Comparison of ENCODE assay signal across 19 cellular contexts in the genomic region with DNA sequence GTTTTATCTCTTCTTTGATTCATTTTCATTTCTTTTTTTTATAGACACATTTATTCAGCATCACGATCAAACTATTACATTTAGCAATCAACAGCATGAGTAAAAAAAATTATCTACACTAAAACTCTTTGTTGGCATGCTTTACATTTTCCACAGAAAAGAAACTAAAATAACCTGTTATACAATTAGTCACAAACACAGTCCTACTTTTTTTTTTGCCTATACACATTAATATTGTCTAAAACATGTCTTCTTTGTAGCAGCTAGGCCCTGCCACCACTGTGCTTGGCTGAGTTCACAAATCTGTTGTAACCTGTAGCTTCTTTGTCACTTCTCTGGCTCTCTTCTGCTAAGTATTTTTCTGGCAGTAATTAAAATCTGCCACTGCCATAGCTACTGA.
DNase-seq lines count a peak whose midpoint lies in the region; ATAC-seq, FAIRE-seq and TF ChIP-seq lines count a peak whose summit lies in the region.
"Had no signal": no experiment of that assay in that cellular context is flagged by ENCODE, and none has a peak within 500 bp of the region (broad histone marks: within the 10 kb centered on the region; RNA-seq: fewer than 3 reads in every experiment).

No MANE protein-coding gene starts in this region.

- H3K23ac ChIP-seq in H1 (ENCODE audit: insufficient read length) = peak overlapping the region; percentile 83

- no peak overlapping the region for H4K91ac ChIP-seq in H1 (replicated peaks; ENCODE audit: insufficient read length, low read length)

- ATAC-seq in natural killer cell = no peak
- no peak for ATAC-seq in natural killer cell treated with Interleukin-12 subunit alpha and Interleukin-12 subunit beta and Interleukin-15 and Interleukin-18, amount 100 ng/mL, for 72 hours
- ATAC-seq in naive thymus-derived CD4-positive, alpha-beta T cell = no peak

- CTCF ChIA-PET in H1 (lab: Charles Lee; ENCODE audit: partially characterized antibody) = interaction anchor here (1.0 to 1.8 kb wide), 4 partner anchors 10 to 123 kb away, joined by 3 to 9 read pairs (median 3); no protein-coding TSS in a partner anchor
- CTCF ChIA-PET in naive thymus-derived CD4-positive, alpha-beta T cell (lab: Charles Lee) = interaction anchor here (3.0 kb wide), 1 partner anchor 100 kb away, joined by 9 read pairs; no protein-coding TSS in a partner anchor
- CTCF ChIA-PET in A673 (lab: Charles Lee) = no interaction called here

- no peak for TF ChIP-seq RAD21 in H1 (IDR thresholded peaks at IDR 0.05 in 1 of 2, conservative IDR thresholded peaks at IDR 0.05 in 1 of 2; ENCODE audit: low read depth in 2 of 2, low read length in 2 of 2)

- BruUV-seq in A673 (replicated peaks; lab: Mats Ljungman, UMichigan) = no TSS peak

- no peak overlapping the region for H2BK20ac ChIP-seq in H1 (ENCODE audit: low read length)

- peaks cover 76 to 81% of the 10 kb centered on the region in 2 donors for H3K4me1 Mint-ChIP-seq in natural killer cell
- H3K4me1 Mint-ChIP-seq in natural killer cell treated with Interleukin-12 subunit alpha and Interleukin-12 subunit beta and Interleukin-15 and Interleukin-18, amount 100 ng/mL, for 72 hours (ENCODE audit: low read depth in 2 of 2) = peaks cover 52 to 69% of the 10 kb centered on the region in 2 donors
- peaks cover 35 to 89% (median 81%) of the 10 kb centered on the region in 7 donors for H3K4me1 Mint-ChIP-seq in naive thymus-derived CD4-positive, alpha-beta T cell
- H3K4me1 Mint-ChIP-seq: H9 had no signal

- TF ChIP-seq POLR2A in H1 (IDR thresholded peaks at IDR 0.05; ENCODE audit: control extremely low read depth in 1 of 2, low read depth in 2 of 2, low read length in 2 of 2) (no peak), adrenal gland (IDR thresholded peaks at IDR 0.05) (no peak)

- peak; percentile 1 for TF ChIP-seq CTCF in natural killer cell (IDR thresholded peaks at IDR 0.05)
- no peak for TF ChIP-seq CTCF in H1 (IDR thresholded peaks at IDR 0.05; ENCODE audit: control extremely low read depth in 1 of 3, insufficient read depth in 1 of 3, low read depth in 1 of 3, low read length in 3 of 3)
- TF ChIP-seq CTCF in adrenal gland (IDR thresholded peaks at IDR 0.05) = no peak
- no peak for TF ChIP-seq CTCF in A673 (conservative IDR thresholded peaks at IDR 0.05; ENCODE audit: low read depth, low read length)

- POLR2A ChIA-PET in H1 (lab: Charles Lee; ENCODE audit: partially characterized antibody) = no interaction called here
- POLR2A ChIA-PET in naive thymus-derived CD4-positive, alpha-beta T cell (lab: Charles Lee) = interaction anchor here (1.6 kb wide), 1 partner anchor 117 kb away, joined by 3 read pairs; a partner anchor contains a TSS
- POLR2A ChIA-PET in A673 (lab: Charles Lee; ENCODE audit: low non-redundant PET) = no interaction called here

- H3K14ac ChIP-seq in H1 (ENCODE audit: insufficient read length) = no peak overlapping the region

- no peaks in the 10 kb centered on the region for H3K9me3 Mint-ChIP-seq in natural killer cell
- H3K9me3 Mint-ChIP-seq in natural killer cell treated with Interleukin-12 subunit alpha and Interleukin-12 subunit beta and Interleukin-15 and Interleukin-18, amount 100 ng/mL, for 72 hours = no peaks in the 10 kb centered on the region
- H3K9me3 Mint-ChIP-seq in naive thymus-derived CD4-positive, alpha-beta T cell = no peaks in the 10 kb centered on the region
- H3K9me3 Mint-ChIP-seq: CD4-positive, CD25-positive, alpha-beta regulatory T cell; H9; HFFc6 had no signal

- H3K79me1 ChIP-seq in H1 (ENCODE audit: low read depth, low read length) = no peaks in the 10 kb centered on the region

- H2BK12ac ChIP-seq in H1 (ENCODE audit: low read depth, low read length) = no peak overlapping the region

- intact Hi-C loops in natural killer cell (cut with micrococcal nuclease) (no loop called here), adrenal gland (cut with DNase I) (no loop called here), A673 (cut with micrococcal nuclease; ENCODE audit: unreplicated experiment) (no loop called here)
- intact Hi-C loops in naive thymus-derived CD4-positive, alpha-beta T cell (cut with micrococcal nuclease) = no loop called here

- H2AFZ ChIP-seq in H1 (ENCODE audit: low read length) = no peak overlapping the region

- H2BK5ac ChIP-seq in H1 (ENCODE audit: low read depth, low read length) = no peak overlapping the region

- no peak overlapping the region for H3K4ac ChIP-seq in H1 (replicated peaks; ENCODE audit: insufficient read length, low read depth, low read length)

- H3K27me3 Mint-ChIP-seq in natural killer cell (ENCODE audit: low read depth in 2 of 2) = no peaks in the 10 kb centered on the region
- H3K27me3 Mint-ChIP-seq in natural killer cell treated with Interleukin-12 subunit alpha and Interleukin-12 subunit beta and Interleukin-15 and Interleukin-18, amount 100 ng/mL, for 72 hours = no peaks in the 10 kb centered on the region
- H3K27me3 Mint-ChIP-seq in naive thymus-derived CD4-positive, alpha-beta T cell = no peaks in the 10 kb centered on the region
- H3K27me3 Mint-ChIP-seq: CD4-positive, CD25-positive, alpha-beta regulatory T cell had no signal

- H3K27ac ChIP-seq in H1 (ENCODE audit: low read depth, low read length) (no peak overlapping the region), adrenal gland (no peak overlapping the region), A673 (ENCODE audit: low read depth, low read length, poor library complexity, severe bottlenecking) (no peak overlapping the region)
- no peak overlapping the region for H3K27ac ChIP-seq in naive thymus-derived CD4-positive, alpha-beta T cell (ENCODE audit: low read depth, low read length)
- H3K27ac ChIP-seq: SJSA1 had no signal

- FAIRE-seq in H1 (lab: Jason Lieb, UNC) = no peak
- FAIRE-seq: GM12878, RCC 7860 had no signal

- H3K27me3 ChIP-seq in H1 (replicated peaks in 1 of 4; ENCODE audit: control insufficient read depth in 3 of 4, extremely low read depth in 1 of 4, insufficient read depth in 3 of 4, low read length in 3 of 4) (no peaks in the 10 kb centered on the region), adrenal gland (no peaks in the 10 kb centered on the region), A673 (replicated peaks; ENCODE audit: insufficient read depth, low read depth, low read length, poor library complexity) (no peaks in the 10 kb centered on the region)
- H3K27me3 ChIP-seq in naive thymus-derived CD4-positive, alpha-beta T cell (ENCODE audit: control insufficient read depth in 2 of 2, insufficient read depth in 2 of 2, low read length in 2 of 2) = no peaks in the 10 kb centered on the region
- H3K27me3 ChIP-seq: SJSA1 had no signal

- no peaks in the 10 kb centered on the region for H3K9me3 ChIP-seq in H1 (ENCODE audit: insufficient read depth in 2 of 2, low read depth in 1 of 2, low read length in 1 of 2)
- H3K9me3 ChIP-seq in naive thymus-derived CD4-positive, alpha-beta T cell (ENCODE audit: control insufficient read depth in 2 of 3, low read length in 3 of 3) = no peaks in the 10 kb centered on the region
- no peaks in the 10 kb centered on the region for H3K9me3 ChIP-seq in adrenal gland (replicated peaks in 1 of 3)
- no peaks in the 10 kb centered on the region for H3K9me3 ChIP-seq in A673 (ENCODE audit: low read depth, low read length, poor library complexity, severe bottlenecking)
- H3K9me3 ChIP-seq: SJSA1 had no signal

- no peak overlapping the region for H3K9ac ChIP-seq in H1 (replicated peaks in 1 of 4; ENCODE audit: extremely low read depth in 1 of 4, low read depth in 3 of 4, low read length in 3 of 4)

- H4K20me1 ChIP-seq in H1 (replicated peaks in 1 of 2; ENCODE audit: control insufficient read depth in 1 of 2, insufficient read depth in 2 of 2, low read length in 2 of 2) = no peaks in the 10 kb centered on the region

- H4K5ac ChIP-seq in H1 (ENCODE audit: insufficient read length, low read depth, low read length) = no peak overlapping the region

- H3K4me3 ChIP-seq in H1 (ENCODE audit: extremely low read depth in 1 of 4, insufficient read depth in 2 of 4, low read depth in 3 of 4, low read length in 4 of 4) (no peak overlapping the region), adrenal gland (no peak overlapping the region), A673 (ENCODE audit: low read depth, low read length, poor library complexity, severe bottlenecking) (no peak overlapping the region)
- no peak overlapping the region for H3K4me3 ChIP-seq in naive thymus-derived CD4-positive, alpha-beta T cell (ENCODE audit: low read length)
- H3K4me3 ChIP-seq: GM12878, SJSA1 had no signal

- H3K36me3 Mint-ChIP-seq in natural killer cell = peaks cover 5% of the 10 kb centered on the region
- peaks cover 8% of the 10 kb centered on the region for H3K36me3 Mint-ChIP-seq in natural killer cell treated with Interleukin-12 subunit alpha and Interleukin-12 subunit beta and Interleukin-15 and Interleukin-18, amount 100 ng/mL, for 72 hours
- H3K36me3 Mint-ChIP-seq in naive thymus-derived CD4-positive, alpha-beta T cell = peaks cover 17 to 40% (median 30%) of the 10 kb centered on the region in 5 donors

- no peak overlapping the region for H2BK120ac ChIP-seq in H1 (replicated peaks; ENCODE audit: low read depth, low read length)

- 100% methylated on average over 1 of the region's 1 CpG; no CpG with 5 or more reads in 1 of the 2 experiments for WGBS in H1 (ENCODE audit: extremely low coverage in 1 of 2, insufficient coverage in 1 of 2, insufficient read length in 1 of 2, insufficient replicate concordance in 2 of 2, low coverage in 1 of 2, low lambda C conversion rate in 2 of 2, missing lambda C conversion rate in 1 of 2), 2 experiments
- 57 to 72% (median 62%) methylated on average over 1 of the region's 1 CpG for WGBS in adrenal gland, 4 donors

- no peak for DNase-seq in natural killer cell
- no peak for DNase-seq in natural killer cell treated with Interleukin-12 subunit alpha and Interleukin-12 subunit beta and Interleukin-15 and Interleukin-18, amount 100 ng/mL, for 72 hours (ENCODE audit: low spot score)
- no peak for DNase-seq in H1 (ENCODE audit: low read depth in 1 of 2, low spot score in 2 of 2)
- DNase-seq in naive thymus-derived CD4-positive, alpha-beta T cell = no peak
- no peak for DNase-seq in adrenal gland
- no peak for DNase-seq in SIG-M5 (lab: John Stamatoyannopoulos, UW)
- no peak for DNase-seq in A673 (ENCODE audit: low spot score)
- DNase-seq: COR-L47, DMS79, H9, NCI-H1694 treated with DMSO at 0.1 percent for 48 hours, NCI-H2081 treated with DMSO at 0.1 percent for 48 hours, NCI-H2171 treated with DMSO at 0.1 percent for 48 hours, NCI-H524 treated with DMSO at 0.1 percent for 48 hours had no signal

- no peak overlapping the region for H2AK5ac ChIP-seq in H1 (ENCODE audit: low read depth, low read length)

- TF ChIP-seq EP300 in H1 (IDR thresholded peaks at IDR 0.05; ENCODE audit: borderline replicate concordance in 1 of 2, low read depth in 2 of 2, low read length in 2 of 2) = no peak

- no peaks in the 10 kb centered on the region for H3K23me2 ChIP-seq in H1 (ENCODE audit: low read depth, low read length)

- H3K36me3 ChIP-seq in H1 (ENCODE audit: control insufficient read depth in 2 of 4, insufficient read depth in 4 of 4, low read length in 3 of 4) (no peaks in the 10 kb centered on the region), adrenal gland (replicated peaks in 1 of 2) (peaks cover 0 to 4% of the 10 kb centered on the region in 2 donors), A673 (ENCODE audit: insufficient read depth, low read length, poor library complexity, severe bottlenecking) (no peaks in the 10 kb centered on the region)
- peaks cover 0 to 11% (median 6%) of the 10 kb centered on the region in 3 experiments for H3K36me3 ChIP-seq in naive thymus-derived CD4-positive, alpha-beta T cell (ENCODE audit: control insufficient read depth in 2 of 3, insufficient read depth in 3 of 3, low read length in 3 of 3)
- H3K36me3 ChIP-seq: SJSA1 had no signal

- H3K79me2 ChIP-seq in H1 (ENCODE audit: control insufficient read depth in 1 of 2, insufficient read depth in 2 of 2, low read length in 2 of 2) = no peaks in the 10 kb centered on the region

- H3K4me3 Mint-ChIP-seq in natural killer cell = no peak overlapping the region
- H3K4me3 Mint-ChIP-seq in natural killer cell treated with Interleukin-12 subunit alpha and Interleukin-12 subunit beta and Interleukin-15 and Interleukin-18, amount 100 ng/mL, for 72 hours = no peak overlapping the region
- H3K4me3 Mint-ChIP-seq in naive thymus-derived CD4-positive, alpha-beta T cell = peak overlapping the region in 1 of 10 donors; percentile 5
- H3K4me3 Mint-ChIP-seq: H9, HFFc6 had no signal

- H4K8ac ChIP-seq in H1 (ENCODE audit: extremely low read depth, insufficient read depth, low read length) = no peak overlapping the region

- H3K18ac ChIP-seq in H1 (ENCODE audit: extremely low read depth, low read length) = no peak overlapping the region

- H3K27ac Mint-ChIP-seq in natural killer cell = peak overlapping the region; percentile 77 to 85
- H3K27ac Mint-ChIP-seq in natural killer cell treated with Interleukin-12 subunit alpha and Interleukin-12 subunit beta and Interleukin-15 and Interleukin-18, amount 100 ng/mL, for 72 hours = peak overlapping the region in 1 of 2 donors; percentile 76
- H3K27ac Mint-ChIP-seq in naive thymus-derived CD4-positive, alpha-beta T cell = peak overlapping the region in 6 of 9 donors; percentile 39 to 78 (median 51)
- H3K27ac Mint-ChIP-seq: H9, HFFc6 had no signal

- H3K4me1 ChIP-seq in H1 (replicated peaks in 1 of 4; ENCODE audit: control insufficient read depth in 3 of 4, insufficient read depth in 4 of 4, low read length in 3 of 4) = no peaks in the 10 kb centered on the region
- H3K4me1 ChIP-seq in naive thymus-derived CD4-positive, alpha-beta T cell (ENCODE audit: control insufficient read depth in 2 of 2, insufficient read depth in 2 of 2, low read length in 2 of 2) = peaks cover 10 to 28% of the 10 kb centered on the region in 2 donors
- H3K4me1 ChIP-seq in adrenal gland (replicated peaks in 1 of 2) = no peaks in the 10 kb centered on the region
- H3K4me1 ChIP-seq in A673 (ENCODE audit: insufficient read depth, low read length, poor library complexity, severe bottlenecking) = no peaks in the 10 kb centered on the region
- H3K4me1 ChIP-seq: SJSA1 had no signal

- H3K56ac ChIP-seq in H1 (replicated peaks; ENCODE audit: insufficient read length, low read depth, low read length) = no peak overlapping the region

- H3K4me2 ChIP-seq in H1 (ENCODE audit: insufficient read depth in 1 of 2, low read depth in 2 of 2, low read length in 2 of 2) = no peak overlapping the region

- no peak overlapping the region for H2BK15ac ChIP-seq in H1 (ENCODE audit: low read length)
